In the genomic region with DNA sequence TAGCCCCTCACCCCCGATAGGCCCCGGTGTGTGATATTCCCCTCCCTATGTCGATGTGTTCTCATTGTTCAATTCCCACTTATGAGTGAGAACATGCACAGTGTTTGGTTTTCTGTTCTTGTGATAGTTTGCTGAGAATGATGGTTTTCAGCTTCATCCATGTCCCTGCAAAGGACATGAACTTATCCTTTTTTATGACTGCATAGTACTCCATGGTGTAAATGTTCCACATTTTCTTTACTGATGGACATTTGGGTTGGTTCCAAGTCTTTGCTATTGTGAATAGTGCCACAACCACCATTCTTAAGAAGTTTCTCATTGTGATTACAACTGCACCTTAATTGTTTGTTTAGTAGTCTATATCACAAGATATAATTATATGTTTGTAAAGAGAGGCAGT, we compare ENCODE assay signal across 4 cellular contexts. TPM values are rescaled to one million over a fixed set of nuclear protein-coding genes. Genes with fewer than 3 reads are reported as not detected.
"Had no signal": no experiment of that assay in that cellular context is flagged by ENCODE, and none has a peak within 500 bp of the region (broad histone marks: within the 10 kb centered on the region; RNA-seq: fewer than 3 reads in every experiment).

No MANE protein-coding gene starts in this region.

RNA-seq across cellular contexts. Expression of gene PLPPR4, which starts 3.9 kb away (rescaled TPM):
- total RNA-seq: naive thymus-derived CD8-positive, alpha-beta T cell; natural killer cell treated with Interleukin-12 subunit alpha and Interleukin-12 subunit beta and Interleukin-15 and Interleukin-18, amount 100 ng/mL, for 72 hours; pulmonary artery endothelial cell; renal cortical epithelial cell had no signal
- polyA plus RNA-seq: naive thymus-derived CD8-positive, alpha-beta T cell had no signal
